1 cellular context compared by ENCODE assay signal in the genomic region with DNA sequence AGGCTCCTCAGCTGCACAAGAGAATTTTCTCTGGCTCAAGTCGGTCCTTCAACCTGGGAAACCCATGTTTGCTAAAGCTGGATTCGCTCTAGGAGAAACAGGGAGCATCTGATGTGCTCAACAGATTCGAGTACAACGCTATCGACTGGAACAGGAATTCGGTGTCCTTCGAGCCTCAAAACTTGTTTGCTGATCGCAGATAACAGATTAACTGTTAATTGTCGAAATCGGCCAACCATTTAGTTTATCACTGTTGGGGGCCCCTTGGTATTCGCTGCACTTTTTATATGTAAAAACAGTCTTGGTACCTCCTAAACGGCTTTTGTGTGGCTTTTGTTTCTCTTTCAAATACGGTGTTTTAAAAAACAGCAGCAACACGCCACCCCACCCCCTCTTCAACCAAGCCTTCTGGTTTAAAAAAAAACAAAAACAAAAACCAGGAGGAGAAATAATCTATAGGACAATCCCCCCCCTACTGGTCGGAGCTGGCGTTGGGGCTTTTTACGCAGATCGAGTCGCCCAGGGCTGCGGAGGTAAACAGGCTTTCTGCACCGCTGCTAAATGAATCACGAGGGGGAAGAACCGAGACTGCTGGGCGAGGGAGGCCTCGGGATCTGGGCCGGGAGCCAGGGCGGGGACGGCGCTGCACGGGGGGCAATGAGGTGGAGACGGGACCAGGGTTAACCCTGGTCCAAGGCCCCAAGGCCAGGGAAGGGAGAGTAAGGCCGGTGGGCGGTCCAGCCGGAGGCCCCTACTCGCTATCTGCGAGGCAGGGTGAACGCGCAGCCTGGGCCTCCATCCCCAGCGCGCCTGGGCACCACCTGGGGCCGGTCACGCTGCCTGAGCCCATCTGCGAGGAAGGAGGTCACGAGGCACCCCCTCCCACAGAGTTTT.
TF ChIP-seq lines count a peak whose summit lies in the region.

No MANE protein-coding gene starts in this region.

TF ChIP-seq in K562, 482 proteins besides CTCF, POLR2A, EP300 and RAD21 (continued from another document and continues in another):
- TF ChIP-seq, protein P1, sequence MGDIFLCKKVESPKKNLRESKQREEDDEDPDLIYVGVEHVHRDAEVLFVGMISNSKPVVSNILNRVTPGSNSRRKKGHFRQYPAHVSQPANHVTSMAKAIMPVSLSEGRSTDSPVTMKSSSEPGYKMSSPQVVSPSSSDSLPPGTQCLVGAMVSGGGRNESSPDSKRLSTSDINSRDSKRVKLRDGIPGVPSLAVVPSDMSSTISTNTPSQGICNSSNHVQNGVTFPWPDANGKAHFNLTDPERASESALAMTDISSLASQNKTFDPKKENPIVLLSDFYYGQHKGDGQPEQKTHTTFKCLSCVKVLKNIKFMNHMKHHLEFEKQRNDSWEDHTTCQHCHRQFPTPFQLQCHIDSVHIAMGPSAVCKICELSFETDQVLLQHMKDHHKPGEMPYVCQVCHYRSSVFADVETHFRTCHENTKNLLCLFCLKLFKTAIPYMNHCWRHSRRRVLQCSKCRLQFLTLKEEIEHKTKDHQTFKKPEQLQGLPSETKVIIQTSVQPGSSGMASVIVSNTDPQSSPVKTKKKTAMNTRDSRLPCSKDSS (IDR thresholded peaks at IDR 0.05; ENCODE audit: low read depth, partially characterized antibody): no peak
- TF ChIP-seq IFI16 (CRISPR knock-in tag; IDR thresholded peaks at IDR 0.05) (no peak), ATF1 (CRISPR knock-in tag; IDR thresholded peaks at IDR 0.05) (no peak), ATF1 (tag; IDR thresholded peaks at IDR 0.05) (no peak), ZBTB2 (IDR thresholded peaks at IDR 0.05) (no peak), POLR2G (IDR thresholded peaks at IDR 0.05; ENCODE audit: low read depth, low read length) (peak; percentile 67), MITF (IDR thresholded peaks at IDR 0.05) (peak; percentile 72), ZNF174 (CRISPR knock-in tag; IDR thresholded peaks at IDR 0.05) (no peak), TRIM25 (IDR thresholded peaks at IDR 0.05; ENCODE audit: borderline replicate concordance) (no peak), RBM14 (IDR thresholded peaks at IDR 0.05; ENCODE audit: borderline replicate concordance, insufficient read depth, low read depth, low read length) (no peak), NFE2L1 (tag; IDR thresholded peaks at IDR 0.05; ENCODE audit: borderline replicate concordance, low read depth) (no peak), ZNF785 (CRISPR knock-in tag; IDR thresholded peaks at IDR 0.05) (no peak), TBL1XR1 (IDR thresholded peaks at IDR 0.05; ENCODE audit: low read length in 2 of 2) (no peak), SMAD2 (IDR thresholded peaks at IDR 0.05; ENCODE audit: low read depth, low read length) (no peak), ZBTB33 (CRISPR knock-in tag; IDR thresholded peaks at IDR 0.05) (no peak), ELF2 (CRISPR knock-in tag; IDR thresholded peaks at IDR 0.05) (no peak), BHLHE40 (IDR thresholded peaks at IDR 0.05; ENCODE audit: low read length) (peak; percentile 70), XRCC3 (IDR thresholded peaks at IDR 0.05) (no peak), KHSRP (IDR thresholded peaks at IDR 0.05) (no peak), SPI1 (IDR thresholded peaks at IDR 0.05; ENCODE audit: borderline replicate concordance, low read depth, low read length) (no peak), MYBL2 (IDR thresholded peaks at IDR 0.05; ENCODE audit: low read depth) (peak; percentile 77), MYBL2 (CRISPR knock-in tag; IDR thresholded peaks at IDR 0.05; ENCODE audit: borderline replicate concordance) (no peak), SP1 (CRISPR knock-in tag; IDR thresholded peaks at IDR 0.05) (no peak), MCM2 (IDR thresholded peaks at IDR 0.05; ENCODE audit: low read depth) (no peak), CREBBP (IDR thresholded peaks at IDR 0.05; ENCODE audit: low read depth, low read length) (no peak), MTA1 (IDR thresholded peaks at IDR 0.05; ENCODE audit: borderline replicate concordance) (no peak), NR2C1 (IDR thresholded peaks at IDR 0.05) (no peak), NR2C1 (tag; IDR thresholded peaks at IDR 0.05) (no peak), FOXK2 (conservative IDR thresholded peaks at IDR 0.05 in 1 of 2, IDR thresholded peaks at IDR 0.05 in 1 of 2; ENCODE audit: low read depth in 2 of 2) (peak; percentile 96 to 97), MCM5 (IDR thresholded peaks at IDR 0.05; ENCODE audit: low read depth) (no peak), SMAD4 (CRISPR knock-in tag; conservative IDR thresholded peaks at IDR 0.05) (peak; percentile 59; the same call in 1 of the 2 replicates), E2F4 (CRISPR knock-in tag; IDR thresholded peaks at IDR 0.05; ENCODE audit: low read depth) (no peak), ZNF77 (CRISPR knock-in tag; IDR thresholded peaks at IDR 0.05) (no peak), XRCC5 (IDR thresholded peaks at IDR 0.05; ENCODE audit: low read depth, low read length) (no peak), RCOR1 (IDR thresholded peaks at IDR 0.05; ENCODE audit: borderline replicate concordance in 1 of 2, low read depth in 2 of 2, low read length in 2 of 2) (peak in 1 of 2 experiments; percentile 30; a peak in 1 of 4 replicates), POLR3G (IDR thresholded peaks at IDR 0.05; ENCODE audit: extremely low read depth, insufficient read length, insufficient replicate concordance) (no peak), ZC3H4 (CRISPR knock-in tag; IDR thresholded peaks at IDR 0.05; ENCODE audit: borderline replicate concordance) (no peak), ZNF644 (tag; IDR thresholded peaks at IDR 0.05; ENCODE audit: low read depth) (no peak), DDX20 (tag; IDR thresholded peaks at IDR 0.05; ENCODE audit: low read depth) (no peak), TCF7 (IDR thresholded peaks at IDR 0.05; ENCODE audit: borderline replicate concordance) (no peak), MEIS2 (IDR thresholded peaks at IDR 0.05; ENCODE audit: partially characterized antibody) (no peak), CBX5 (IDR thresholded peaks at IDR 0.05; ENCODE audit: borderline replicate concordance, low read depth) (no peak), MAFF (IDR thresholded peaks at IDR 0.05; ENCODE audit: low read length) (no peak), EWSR1 (IDR thresholded peaks at IDR 0.05; ENCODE audit: borderline replicate concordance, low read depth, partially characterized antibody) (no peak)
- TF ChIP-seq, protein P2, sequence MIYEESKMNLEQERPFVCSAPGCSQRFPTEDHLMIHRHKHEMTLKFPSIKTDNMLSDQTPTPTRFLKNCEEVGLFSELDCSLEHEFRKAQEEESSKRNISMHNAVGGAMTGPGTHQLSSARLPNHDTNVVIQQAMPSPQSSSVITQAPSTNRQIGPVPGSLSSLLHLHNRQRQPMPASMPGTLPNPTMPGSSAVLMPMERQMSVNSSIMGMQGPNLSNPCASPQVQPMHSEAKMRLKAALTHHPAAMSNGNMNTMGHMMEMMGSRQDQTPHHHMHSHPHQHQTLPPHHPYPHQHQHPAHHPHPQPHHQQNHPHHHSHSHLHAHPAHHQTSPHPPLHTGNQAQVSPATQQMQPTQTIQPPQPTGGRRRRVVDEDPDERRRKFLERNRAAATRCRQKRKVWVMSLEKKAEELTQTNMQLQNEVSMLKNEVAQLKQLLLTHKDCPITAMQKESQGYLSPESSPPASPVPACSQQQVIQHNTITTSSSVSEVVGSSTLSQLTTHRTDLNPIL (CRISPR knock-in tag; IDR thresholded peaks at IDR 0.05): no peak
- TF ChIP-seq, protein P3, sequence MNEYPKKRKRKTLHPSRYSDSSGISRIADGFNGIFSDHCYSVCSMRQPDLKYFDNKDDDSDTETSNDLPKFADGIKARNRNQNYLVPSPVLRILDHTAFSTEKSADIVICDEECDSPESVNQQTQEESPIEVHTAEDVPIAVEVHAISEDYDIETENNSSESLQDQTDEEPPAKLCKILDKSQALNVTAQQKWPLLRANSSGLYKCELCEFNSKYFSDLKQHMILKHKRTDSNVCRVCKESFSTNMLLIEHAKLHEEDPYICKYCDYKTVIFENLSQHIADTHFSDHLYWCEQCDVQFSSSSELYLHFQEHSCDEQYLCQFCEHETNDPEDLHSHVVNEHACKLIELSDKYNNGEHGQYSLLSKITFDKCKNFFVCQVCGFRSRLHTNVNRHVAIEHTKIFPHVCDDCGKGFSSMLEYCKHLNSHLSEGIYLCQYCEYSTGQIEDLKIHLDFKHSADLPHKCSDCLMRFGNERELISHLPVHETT (CRISPR knock-in tag; conservative IDR thresholded peaks at IDR 0.05 in 1 of 2, IDR thresholded peaks at IDR 0.05 in 1 of 2): no peak
- TF ChIP-seq, protein P4, sequence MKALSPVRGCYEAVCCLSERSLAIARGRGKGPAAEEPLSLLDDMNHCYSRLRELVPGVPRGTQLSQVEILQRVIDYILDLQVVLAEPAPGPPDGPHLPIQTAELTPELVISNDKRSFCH (CRISPR knock-in tag; IDR thresholded peaks at IDR 0.05): no peak
- TF ChIP-seq, protein P4 (tag; IDR thresholded peaks at IDR 0.05): no peak
- TF ChIP-seq, protein P5, sequence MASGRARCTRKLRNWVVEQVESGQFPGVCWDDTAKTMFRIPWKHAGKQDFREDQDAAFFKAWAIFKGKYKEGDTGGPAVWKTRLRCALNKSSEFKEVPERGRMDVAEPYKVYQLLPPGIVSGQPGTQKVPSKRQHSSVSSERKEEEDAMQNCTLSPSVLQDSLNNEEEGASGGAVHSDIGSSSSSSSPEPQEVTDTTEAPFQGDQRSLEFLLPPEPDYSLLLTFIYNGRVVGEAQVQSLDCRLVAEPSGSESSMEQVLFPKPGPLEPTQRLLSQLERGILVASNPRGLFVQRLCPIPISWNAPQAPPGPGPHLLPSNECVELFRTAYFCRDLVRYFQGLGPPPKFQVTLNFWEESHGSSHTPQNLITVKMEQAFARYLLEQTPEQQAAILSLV (tag; IDR thresholded peaks at IDR 0.05): no peak
- TF ChIP-seq, protein P6, sequence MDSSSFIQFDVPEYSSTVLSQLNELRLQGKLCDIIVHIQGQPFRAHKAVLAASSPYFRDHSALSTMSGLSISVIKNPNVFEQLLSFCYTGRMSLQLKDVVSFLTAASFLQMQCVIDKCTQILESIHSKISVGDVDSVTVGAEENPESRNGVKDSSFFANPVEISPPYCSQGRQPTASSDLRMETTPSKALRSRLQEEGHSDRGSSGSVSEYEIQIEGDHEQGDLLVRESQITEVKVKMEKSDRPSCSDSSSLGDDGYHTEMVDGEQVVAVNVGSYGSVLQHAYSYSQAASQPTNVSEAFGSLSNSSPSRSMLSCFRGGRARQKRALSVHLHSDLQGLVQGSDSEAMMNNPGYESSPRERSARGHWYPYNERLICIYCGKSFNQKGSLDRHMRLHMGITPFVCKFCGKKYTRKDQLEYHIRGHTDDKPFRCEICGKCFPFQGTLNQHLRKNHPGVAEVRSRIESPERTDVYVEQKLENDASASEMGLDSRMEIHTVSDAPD (CRISPR knock-in tag; IDR thresholded peaks at IDR 0.05): no peak
